18 cellular contexts compared by ENCODE assay signal in genomic region chr17:68239967-68240366, GRCh38. TPM values are rescaled to one million over a fixed set of nuclear protein-coding genes. Genes with fewer than 3 reads are reported as not detected.
DNase-seq lines count a peak whose midpoint lies in the region; ATAC-seq, FAIRE-seq and TF ChIP-seq lines count a peak whose summit lies in the region.
"Had no signal": no experiment of that assay in that cellular context is flagged by ENCODE, and none has a peak within 500 bp of the region (broad histone marks: within the 10 kb centered on the region; RNA-seq: fewer than 3 reads in every experiment).

No MANE protein-coding gene starts in this region.

- peak overlapping the region; percentile 60 for H3K27ac Mint-ChIP-seq in activated naive CD4-positive, alpha-beta T cell treated with anti-CD3 and anti-CD28 coated beads for 36 hours
- H3K27ac Mint-ChIP-seq in activated naive CD4-positive, alpha-beta T cell treated with anti-CD3 and anti-CD28 coated beads, Interleukin-2, amount 50 U/mL, for 72 hours, result peak overlapping the region in 1 of 2 donors; percentile 98

- H3K27me3 Mint-ChIP-seq in activated naive CD4-positive, alpha-beta T cell treated with anti-CD3 and anti-CD28 coated beads for 36 hours (ENCODE audit: low read depth), result no peaks in the 10 kb centered on the region

- no peak overlapping the region for H3K4me2 ChIP-seq in K562 (ENCODE audit: insufficient read depth, low read length)

- peak overlapping the region in 3 of 4 donors; percentile 87 to 96 (median 95) for H3K27ac ChIP-seq in Peyer's patch
- no peak overlapping the region for H3K27ac ChIP-seq in K562 (ENCODE audit: extremely low read depth, low read depth, low read length)
- peak overlapping the region; percentile 31 for H3K27ac ChIP-seq in thymus (ENCODE audit: low read depth)

- H3K9me3 Mint-ChIP-seq in activated naive CD4-positive, alpha-beta T cell treated with anti-CD3 and anti-CD28 coated beads for 36 hours, result no peaks in the 10 kb centered on the region
- H3K9me3 Mint-ChIP-seq in activated naive CD4-positive, alpha-beta T cell treated with anti-CD3 and anti-CD28 coated beads, Interleukin-2, amount 50 U/mL, for 72 hours, result no peaks in the 10 kb centered on the region

- CTCF ChIA-PET in activated naive CD4-positive, alpha-beta T cell treated with anti-CD3 and anti-CD28 coated beads for 36 hours (lab: Charles Lee), result no interaction called here
- CTCF ChIA-PET in K562 (lab: Yijun Ruan, JAX; ENCODE audit: low intra/inter-chr PET ratio), result no interaction called here

- no peak for TF ChIP-seq EP300 in K562 (IDR thresholded peaks at IDR 0.05; ENCODE audit: low read length)

- no peaks in the 10 kb centered on the region for H4K20me1 ChIP-seq in K562 (replicated peaks; ENCODE audit: control insufficient read depth, insufficient read depth, low read length)

- in situ Hi-C loops in K562 (cut with MboI), result no loop called here

- H3K4me3 Mint-ChIP-seq in activated naive CD4-positive, alpha-beta T cell treated with anti-CD3 and anti-CD28 coated beads for 36 hours, result no peak overlapping the region

- no peaks in the 10 kb centered on the region for H3K79me2 ChIP-seq in K562 (ENCODE audit: control insufficient read depth, insufficient read depth, low read length)

- intact Hi-C loops in activated naive CD4-positive, alpha-beta T cell treated with anti-CD3 and anti-CD28 coated beads for 36 hours (cut with micrococcal nuclease), result loop anchor here (1.0 to 5.0 kb wide), 4 partner anchors 7 to 138 kb away; partner anchors contain the start of genes ARSG and SLC16A6
- intact Hi-C loops in K562 (cut with micrococcal nuclease), result loop anchor here (10.0 kb wide), 1 partner anchor 65 kb away; no protein-coding TSS in a partner anchor

- H3K27me3 ChIP-seq in Peyer's patch, result no peaks in the 10 kb centered on the region
- H3K27me3 ChIP-seq in K562 (ENCODE audit: control insufficient read depth in 2 of 2, insufficient read depth in 2 of 2, low read length in 2 of 2), result no peaks in the 10 kb centered on the region
- no peaks in the 10 kb centered on the region for H3K27me3 ChIP-seq in thymus (ENCODE audit: control insufficient read depth, insufficient read depth)
- H3K27me3 ChIP-seq: heart left ventricle had no signal

- peaks cover 48% of the 10 kb centered on the region for H3K4me1 Mint-ChIP-seq in activated naive CD4-positive, alpha-beta T cell treated with anti-CD3 and anti-CD28 coated beads for 36 hours (ENCODE audit: low read depth)

- POLR2A ChIA-PET in K562 (lab: Yijun Ruan, JAX), result no interaction called here

- TF ChIP-seq RAD21 in K562 (CRISPR knock-in tag; conservative IDR thresholded peaks at IDR 0.05 in 1 of 2, IDR thresholded peaks at IDR 0.05 in 1 of 2), result no peak

- H3K9me3 ChIP-seq in Peyer's patch (no peaks in the 10 kb centered on the region), K562 (replicated peaks; ENCODE audit: control insufficient read depth, insufficient read depth, low read depth, low read length) (no peaks in the 10 kb centered on the region), thymus (ENCODE audit: control insufficient read depth) (no peaks in the 10 kb centered on the region)
- H3K9me3 ChIP-seq: heart left ventricle had no signal

- H3K4me1 ChIP-seq in Peyer's patch (peaks cover 0 to 8% (median 2%) of the 10 kb centered on the region in 4 donors), K562 (replicated peaks in 1 of 2; ENCODE audit: control insufficient read depth in 2 of 2, insufficient read depth in 2 of 2, low read length in 2 of 2) (no peaks in the 10 kb centered on the region; a peak in 1 of 5 replicates), thymus (ENCODE audit: control insufficient read depth, insufficient read depth, low read length) (peaks cover 22% of the 10 kb centered on the region)

- no TSS peak for BruUV-seq in K562 (replicated peaks; lab: Mats Ljungman, UMichigan)

- no peak overlapping the region for H2AFZ ChIP-seq in K562 (ENCODE audit: low read depth, low read length)

- no peaks in the 10 kb centered on the region for H3K9me1 ChIP-seq in K562 (ENCODE audit: control insufficient read depth, insufficient read depth, low read length)

- no peak overlapping the region for H3K9ac ChIP-seq in K562 (ENCODE audit: insufficient read depth in 1 of 2, low read depth in 2 of 2, low read length in 2 of 2)

- TF ChIP-seq POLR2A in Peyer's patch (IDR thresholded peaks at IDR 0.05) (no peak), K562 (conservative IDR thresholded peaks at IDR 0.05) (no peak)

- no peak for ATAC-seq in activated naive CD4-positive, alpha-beta T cell treated with anti-CD3 and anti-CD28 coated beads, Interleukin-2, amount 50 U/mL, for 72 hours
- no peak; the same call in 2 of the 3 replicates for ATAC-seq in K562
- ATAC-seq: HCT116, heart left ventricle had no signal

- 7% methylated on average over 1 of the region's 1 CpG for WGBS in K562 (ENCODE audit: insufficient coverage, low coverage, missing lambda C conversion rate)
- 79% methylated on average over 1 of the region's 1 CpG for WGBS in thymus

- no peak for TF ChIP-seq CTCF in Peyer's patch (IDR thresholded peaks at IDR 0.05)
- no peak for TF ChIP-seq CTCF in K562 (IDR thresholded peaks at IDR 0.05 in 2 of 3, conservative IDR thresholded peaks at IDR 0.05 in 1 of 3; ENCODE audit: insufficient read depth in 2 of 3, low read depth in 1 of 3, low read length in 3 of 3)

- no peak for DNase-seq in activated naive CD4-positive, alpha-beta T cell treated with anti-CD3 and anti-CD28 coated beads for 36 hours
- DNase-seq in activated naive CD4-positive, alpha-beta T cell treated with anti-CD3 and anti-CD28 coated beads, Interleukin-2, amount 50 U/mL, for 72 hours (ENCODE audit: low spot score in 2 of 2), result no peak
- no peak for DNase-seq in Peyer's patch
- no peak for DNase-seq in K562 (ENCODE audit: extremely low read depth in 1 of 4, low spot score in 3 of 4)
- no peak for DNase-seq in ureter (ENCODE audit: low spot score)
- no peak for DNase-seq in glomerular visceral epithelial cell (ENCODE audit: extremely low spot score)
- no peak for DNase-seq in stimulated activated CD4-positive, alpha-beta T cell treated with anti-CD3 and anti-CD28 coated beads, Interleukin-12 subunit alpha, Interleukin-12 subunit beta, amount 100 ng/mL, for 4 hours
- DNase-seq: activated gamma-delta T cell, heart left ventricle, mesendoderm, SHP77 treated with DMSO at 0.1 percent for 48 hours, T1000 had no signal

- H3K4me3 ChIP-seq in Peyer's patch, result no peak overlapping the region
- no peak overlapping the region for H3K4me3 ChIP-seq in K562
- H3K4me3 ChIP-seq in thymus (ENCODE audit: low read length), result no peak overlapping the region
- H3K4me3 ChIP-seq: heart left ventricle had no signal

- H3K36me3 Mint-ChIP-seq in activated naive CD4-positive, alpha-beta T cell treated with anti-CD3 and anti-CD28 coated beads for 36 hours (ENCODE audit: low read depth), result no peaks in the 10 kb centered on the region
- H3K36me3 Mint-ChIP-seq in activated naive CD4-positive, alpha-beta T cell treated with anti-CD3 and anti-CD28 coated beads, Interleukin-2, amount 50 U/mL, for 72 hours, result peaks cover 0 to 7% of the 10 kb centered on the region in 2 donors

- FAIRE-seq in K562 (lab: Jason Lieb, UNC), result no peak
- FAIRE-seq: bronchial epithelial cell, D721Med, HTR-8/SVneo, keratinocyte had no signal

- H3K36me3 ChIP-seq in Peyer's patch (no peaks in the 10 kb centered on the region), K562 (ENCODE audit: control insufficient read depth, insufficient read depth, low read length) (no peaks in the 10 kb centered on the region), thymus (ENCODE audit: control insufficient read depth, insufficient read depth) (no peaks in the 10 kb centered on the region)
- H3K36me3 ChIP-seq: heart left ventricle had no signal

RNA-seq across cellular contexts. Expression of gene AMZ2, which starts 7.9 kb away (rescaled TPM):
- 100 to 1,000 TPM; 190 to 195 TPM for total RNA-seq in activated naive CD4-positive, alpha-beta T cell treated with anti-CD3 and anti-CD28 coated beads for 36 hours
- total RNA-seq in activated naive CD4-positive, alpha-beta T cell treated with anti-CD3 and anti-CD28 coated beads, Interleukin-2, amount 50 U/mL, for 72 hours, result 100 to 1,000 TPM; 106 to 113 TPM
- total RNA-seq in Peyer's patch, result 10 to 100 TPM; 18.0 to 38.8 (median 31.2) TPM
- 14.4 and 17.0 TPM in 2 replicates for total RNA-seq in K562 (2011; cell fraction: chromatin; rRNA removed; ENCODE audit: low replicate concordance)
- total RNA-seq in K562 (2011; cell fraction: nucleolus; rRNA removed), result 12.1 and 12.7 TPM in 2 replicates
- total RNA-seq in K562 (2011; cell fraction: nucleoplasm; rRNA removed), result 14.9 and 16.1 TPM in 2 replicates
- 22.6 and 30.9 TPM in 2 replicates for total RNA-seq in K562 (2014; rRNA removed)
- total RNA-seq in K562 (2014; rRNA removed; fragmentation: Illumina TruSeq; extraction: Trizol), result 52.6 and 57.9 TPM in 2 replicates
- 44.8 and 47.0 TPM in 2 replicates for total RNA-seq in K562 (2015; rRNA removed; fragmentation: Illumina TruSeq; extraction: Trizol)
- 41.1 and 43.2 TPM in 2 replicates for total RNA-seq in K562 (2021)
- 54.0 and 59.2 TPM in 2 replicates for polyA plus RNA-seq in K562 (2011; rRNA removed)
- polyA plus RNA-seq in K562 (2011; cell fraction: cytosol; rRNA removed), result 29.8 and 49.7 TPM in 2 replicates
- 38.0 and 55.7 TPM in 2 replicates for polyA plus RNA-seq in K562 (2011; cell fraction: nucleus; rRNA removed)
- polyA plus RNA-seq in K562 (2012), result 51.0 and 61.3 TPM in 2 replicates
- polyA plus RNA-seq in K562 (2014; fragmentation: Illumina TruSeq; extraction: Trizol), result 75.2 and 92.2 TPM in 2 replicates
- polyA plus RNA-seq in K562 (2014; fragmentation: Nextera tagmentation; extraction: Ambion mirVana), result 10 to 100 TPM; 56.9 to 74.5 TPM
- 34.8 and 41.8 TPM in 2 replicates for polyA plus RNA-seq in K562 (2014; rRNA removed)
- 32.1 and 35.0 TPM in 2 replicates for polyA minus RNA-seq in K562 (2011; rRNA and poly(A)+ RNA removed)
- 8.7 and 11.4 TPM in 2 replicates for polyA minus RNA-seq in K562 (2011; cell fraction: cytosol; rRNA and poly(A)+ RNA removed)
- 9.0 and 16.4 TPM in 2 replicates for polyA minus RNA-seq in K562 (2011; cell fraction: nucleus; rRNA and poly(A)+ RNA removed)
- 112 TPM for polyA plus RNA-seq in thymus
- 83.2 TPM for total RNA-seq in ureter

RNA-seq across cellular contexts. Expression of gene SLC16A6, which starts 51.0 kb away (rescaled TPM):
- total RNA-seq in activated naive CD4-positive, alpha-beta T cell treated with anti-CD3 and anti-CD28 coated beads for 36 hours, result 1 to 10 TPM in 1 of 2 experiments, under 1 TPM in 1; 0.96 to 1.1 TPM
- total RNA-seq in activated naive CD4-positive, alpha-beta T cell treated with anti-CD3 and anti-CD28 coated beads, Interleukin-2, amount 50 U/mL, for 72 hours, result 1 to 10 TPM in 1 of 2 donors, under 1 TPM in 1; 0.39 to 2.4 TPM
- total RNA-seq in Peyer's patch, result 1 to 10 TPM in 2 of 4 donors, not detected in 2; 1.1 to 1.7 TPM
- 0.14 and 0.33 TPM in 2 replicates for total RNA-seq in K562 (2011; cell fraction: chromatin; rRNA removed; ENCODE audit: low replicate concordance)
- total RNA-seq in K562 (2011; cell fraction: nucleolus; rRNA removed), result 0.17 TPM in 1 of 2 replicates, not detected in the other
- total RNA-seq in K562 (2011; cell fraction: nucleoplasm; rRNA removed), result 0.23 and 0.51 TPM in 2 replicates
- total RNA-seq in K562 (2014; rRNA removed), result 0.04 and 0.05 TPM in 2 replicates
- 0.15 and 0.26 TPM in 2 replicates for total RNA-seq in K562 (2014; rRNA removed; fragmentation: Illumina TruSeq; extraction: Trizol)
- total RNA-seq in K562 (2015; rRNA removed; fragmentation: Illumina TruSeq; extraction: Trizol), result 0.11 and 0.15 TPM in 2 replicates
- 0.16 and 0.42 TPM in 2 replicates for total RNA-seq in K562 (2021)
- polyA plus RNA-seq in K562 (2011; rRNA removed), result 0.05 and 0.11 TPM in 2 replicates
- polyA plus RNA-seq in K562 (2011; cell fraction: cytosol; rRNA removed), result 0.04 TPM in 1 of 2 replicates, not detected in the other
- polyA plus RNA-seq in K562 (2011; cell fraction: nucleus; rRNA removed), result 0.10 and 0.11 TPM in 2 replicates
- 0.17 and 0.21 TPM in 2 replicates for polyA plus RNA-seq in K562 (2012)
- 0.11 and 0.31 TPM in 2 replicates for polyA plus RNA-seq in K562 (2014; fragmentation: Illumina TruSeq; extraction: Trizol)
- polyA plus RNA-seq in K562 (2014; fragmentation: Nextera tagmentation; extraction: Ambion mirVana), result under 1 TPM; 0.08 to 0.27 TPM
- polyA plus RNA-seq in K562 (2014; rRNA removed), result 0.07 and 0.15 TPM in 2 replicates
- polyA minus RNA-seq in K562 (2011; rRNA and poly(A)+ RNA removed), result 0.39 TPM in 1 of 2 replicates, not detected in the other
- polyA minus RNA-seq in K562 (2011; cell fraction: cytosol; rRNA and poly(A)+ RNA removed), result 0.67 and 1.3 TPM in 2 replicates
- 0.27 TPM in 1 of 2 replicates, not detected in the other for polyA minus RNA-seq in K562 (2011; cell fraction: nucleus; rRNA and poly(A)+ RNA removed)
- 2.4 TPM for polyA plus RNA-seq in thymus
- total RNA-seq in ureter, result 3.0 TPM

RNA-seq across cellular contexts. Expression of gene ARSG, which starts 51.3 kb away (rescaled TPM):
- 10 to 100 TPM in 1 of 2 experiments, 1 to 10 TPM in 1; 9.0 to 10.5 TPM for total RNA-seq in activated naive CD4-positive, alpha-beta T cell treated with anti-CD3 and anti-CD28 coated beads for 36 hours
- total RNA-seq in activated naive CD4-positive, alpha-beta T cell treated with anti-CD3 and anti-CD28 coated beads, Interleukin-2, amount 50 U/mL, for 72 hours, result 10 to 100 TPM in 1 of 2 donors, 1 to 10 TPM in 1; 1.8 to 12.1 TPM
- total RNA-seq in Peyer's patch (10 to 100 TPM in 1 of 4 donors, 1 to 10 TPM in 2, under 1 TPM in 1; 0.70 to 29.7 (median 2.0) TPM), K562 (2014; rRNA removed) (1.7 and 1.8 TPM in 2 replicates), K562 (2014; rRNA removed; fragmentation: Illumina TruSeq; extraction: Trizol) (2.1 and 3.1 TPM in 2 replicates), K562 (2015; rRNA removed; fragmentation: Illumina TruSeq; extraction: Trizol) (1.6 and 2.1 TPM in 2 replicates), K562 (2021) (1.1 and 1.6 TPM in 2 replicates), ureter (19.4 TPM)
- 5.9 and 6.9 TPM in 2 replicates for total RNA-seq in K562 (2011; cell fraction: chromatin; rRNA removed; ENCODE audit: low replicate concordance)
- total RNA-seq in K562 (2011; cell fraction: nucleolus; rRNA removed), result 2.2 and 3.3 TPM in 2 replicates
- total RNA-seq in K562 (2011; cell fraction: nucleoplasm; rRNA removed), result 3.2 and 7.3 TPM in 2 replicates
- polyA plus RNA-seq in K562 (2011; rRNA removed) (0.64 and 1.4 TPM in 2 replicates), K562 (2014; fragmentation: Illumina TruSeq; extraction: Trizol) (3.8 and 5.6 TPM in 2 replicates), K562 (2014; fragmentation: Nextera tagmentation; extraction: Ambion mirVana) (1 to 10 TPM; 1.0 to 1.8 TPM), K562 (2014; rRNA removed) (3.7 and 3.8 TPM in 2 replicates), thymus (2.6 TPM)
- 1.3 and 1.8 TPM in 2 replicates for polyA plus RNA-seq in K562 (2011; cell fraction: cytosol; rRNA removed)
- polyA plus RNA-seq in K562 (2011; cell fraction: nucleus; rRNA removed), result 1.6 and 1.9 TPM in 2 replicates
- 1.5 and 2.5 TPM in 2 replicates for polyA plus RNA-seq in K562 (2012)
- 1.3 and 3.0 TPM in 2 replicates for polyA minus RNA-seq in K562 (2011; rRNA and poly(A)+ RNA removed)
- polyA minus RNA-seq in K562 (2011; cell fraction: cytosol; rRNA and poly(A)+ RNA removed), result not detected in 2 replicates
- polyA minus RNA-seq in K562 (2011; cell fraction: nucleus; rRNA and poly(A)+ RNA removed), result 0.81 and 1.9 TPM in 2 replicates
